In genomic region chr18:24200494-24200893, GRCh38 we compare ENCODE assay signal across 28 cellular contexts.
DNase-seq lines count a peak whose midpoint lies in the region; TF ChIP-seq lines count a peak whose summit lies in the region.
"Had no signal": no experiment of that assay in that cellular context is flagged by ENCODE, and none has a peak within 500 bp of the region (broad histone marks: within the 10 kb centered on the region; RNA-seq: fewer than 3 reads in every experiment).

No MANE protein-coding gene starts in this region.

- H3K4me3 Mint-ChIP-seq in neural crest cell: no peak overlapping the region
- H3K4me3 Mint-ChIP-seq: CD14-positive monocyte; CD8-positive, alpha-beta memory T cell had no signal

- H3K4me3 ChIP-seq in left ventricle myocardium inferior (no peak overlapping the region), Karpas-422 (ENCODE audit: low read length) (no peak overlapping the region)
- H3K4me3 ChIP-seq: GM23248 had no signal

- no peak overlapping the region for H3K9ac ChIP-seq in Karpas-422 (ENCODE audit: low read length)
- H3K9ac ChIP-seq: GM23248 had no signal

- H3K27me3 ChIP-seq in left ventricle myocardium inferior (ENCODE audit: low read depth) (no peaks in the 10 kb centered on the region), Karpas-422 (ENCODE audit: low read length) (no peaks in the 10 kb centered on the region)
- H3K27me3 ChIP-seq: BE2C had no signal

- H3K4me1 Mint-ChIP-seq in neural crest cell: peaks cover 30% of the 10 kb centered on the region
- H3K4me1 Mint-ChIP-seq: CD8-positive, alpha-beta memory T cell had no signal

- no peak for TF ChIP-seq CTCF in left ventricle myocardium inferior (IDR thresholded peaks at IDR 0.05; ENCODE audit: borderline replicate concordance)
- no peak for TF ChIP-seq CTCF in neural crest cell (conservative IDR thresholded peaks at IDR 0.05)

- H2AFZ ChIP-seq in Karpas-422 (ENCODE audit: low read length): no peak overlapping the region
- H2AFZ ChIP-seq: GM23248 had no signal

- H4K20me1 ChIP-seq in Karpas-422 (ENCODE audit: insufficient read depth, low read depth, low read length): no peaks in the 10 kb centered on the region

- no peaks in the 10 kb centered on the region for H3K27me3 Mint-ChIP-seq in neural crest cell (ENCODE audit: low read depth)

- peaks cover 5% of the 10 kb centered on the region for H3K36me3 ChIP-seq in left ventricle myocardium inferior
- H3K36me3 ChIP-seq in Karpas-422 (ENCODE audit: insufficient read depth, low read length): no peaks in the 10 kb centered on the region
- H3K36me3 ChIP-seq: BE2C had no signal

- intact Hi-C loops in left ventricle myocardium inferior (cut with micrococcal nuclease): no loop called here
- intact Hi-C loops in cardiac septum (cut with DNase I): no loop called here

- no peaks in the 10 kb centered on the region for H3K36me3 Mint-ChIP-seq in neural crest cell (ENCODE audit: low read depth)
- H3K36me3 Mint-ChIP-seq: CD8-positive, alpha-beta memory T cell had no signal

- H3K4me1 ChIP-seq in left ventricle myocardium inferior (peaks cover 44% of the 10 kb centered on the region), Karpas-422 (ENCODE audit: low read length) (no peaks in the 10 kb centered on the region)
- H3K4me1 ChIP-seq: BE2C had no signal

- H3K9me3 Mint-ChIP-seq in neural crest cell: no peaks in the 10 kb centered on the region
- H3K9me3 Mint-ChIP-seq: CD14-positive monocyte; CD8-positive, alpha-beta memory T cell had no signal

- H3K4me2 ChIP-seq in Karpas-422 (ENCODE audit: low read depth, low read length, poor library complexity, severe bottlenecking): no peak overlapping the region

- H3K27ac ChIP-seq in left ventricle myocardium inferior (replicated peaks) (peak overlapping the region; percentile 64), substantia nigra (ENCODE audit: low read depth, low read length, poor library complexity, severe bottlenecking) (peak overlapping the region; percentile 95), Karpas-422 (ENCODE audit: low read length) (no peak overlapping the region)
- H3K27ac ChIP-seq: GM23248, RWPE1 had no signal

- DNase-seq in left ventricle myocardium inferior (no peak), cardiac septum (ENCODE audit: low spot score) (no peak), globus pallidus (ENCODE audit: low spot score) (peak; percentile 72), neural crest cell (ENCODE audit: low read depth, low spot score) (no peak), substantia nigra (lab: John Stamatoyannopoulos, UW) (no peak), NCI-H1105 (lab: John Stamatoyannopoulos, UW) (no peak), Karpas-422 (no peak)
- DNase-seq in stimulated activated CD4-positive, alpha-beta T cell treated with anti-CD3 and anti-CD28 coated beads, Interleukin-15, amount 100 ng/mL, for 24 hours: no peak
- DNase-seq: 8988T; ACHN; BE2C; Calu3; CD8-positive, alpha-beta memory T cell; DMS153; DND-41; GM23248; H7; NCI-H1092; NCI-H1436; NCI-H187; NCI-H2081 treated with DMSO at 0.1 percent for 48 hours; NCI-H2171; NCI-H226; NCI-H510A; NCI-H69; SIG-M5 had no signal

- peak overlapping the region; percentile 38 for H3K27ac Mint-ChIP-seq in neural crest cell (ENCODE audit: unreplicated experiment)
- H3K27ac Mint-ChIP-seq: CD8-positive, alpha-beta memory T cell had no signal

- no peaks in the 10 kb centered on the region for H3K79me2 ChIP-seq in Karpas-422 (ENCODE audit: low read length)

- H3K9me2 ChIP-seq in Karpas-422 (replicated peaks; ENCODE audit: insufficient read depth, low read length): no peaks in the 10 kb centered on the region

- no peaks in the 10 kb centered on the region for H3K9me3 ChIP-seq in left ventricle myocardium inferior (replicated peaks)
- no peaks in the 10 kb centered on the region for H3K9me3 ChIP-seq in Karpas-422 (ENCODE audit: low read length)
- H3K9me3 ChIP-seq: BE2C had no signal
